Comparison of ENCODE assay signal across 8 cellular contexts in genomic region chr2:61469424-61470121, GRCh38. TPM values are rescaled to one million over a fixed set of nuclear protein-coding genes. Genes with fewer than 3 reads are reported as not detected.
DNase-seq lines count a peak whose midpoint lies in the region; ATAC-seq and TF ChIP-seq lines count a peak whose summit lies in the region.

No MANE protein-coding gene starts in this region.

- no peaks in the 10 kb centered on the region for H3K9me3 ChIP-seq in ectodermal cell (ENCODE audit: control insufficient read depth, low read length)

- H3K4me3 Mint-ChIP-seq in natural killer cell: peak overlapping the region; percentile 96

- no peaks in the 10 kb centered on the region for H3K27me3 ChIP-seq in ectodermal cell (ENCODE audit: control insufficient read depth, insufficient read depth, low read length, poor library complexity, severe bottlenecking)

- peak overlapping the region; percentile 91 to 95 for H3K27ac Mint-ChIP-seq in natural killer cell

- ATAC-seq in natural killer cell: no peak
- no peak for ATAC-seq in GM18858 (IDR thresholded peaks at IDR 0.05; ENCODE audit: unreplicated experiment)
- ATAC-seq in HG03432 (IDR thresholded peaks at IDR 0.05; ENCODE audit: unreplicated experiment): no peak

- no peaks in the 10 kb centered on the region for H3K36me3 Mint-ChIP-seq in natural killer cell

- intact Hi-C loops in natural killer cell (cut with micrococcal nuclease): loop anchor here (1.0 kb wide), 1 partner anchor 43 kb away; no protein-coding TSS in a partner anchor

- peak overlapping the region; percentile 87 for H3K27ac ChIP-seq in ectodermal cell (ENCODE audit: insufficient read depth, low read depth, low read length, poor library complexity, severe bottlenecking)

- TF ChIP-seq CTCF in NB4 (IDR thresholded peaks at IDR 0.05; ENCODE audit: low read depth, low read length) (no peak), natural killer cell (IDR thresholded peaks at IDR 0.05) (no peak)

- DNase-seq in EL (peak; percentile 15), NB4 (ENCODE audit: low read depth) (no peak), natural killer cell (no peak), NCI-H345 (lab: John Stamatoyannopoulos, UW) (no peak)
- no peak for DNase-seq in stimulated activated CD8-positive, alpha-beta memory T cell treated with anti-CD3 and anti-CD28 coated beads, Interleukin-4, amount 100 ng/mL, for 48 hours

- H3K9me3 Mint-ChIP-seq in natural killer cell: no peaks in the 10 kb centered on the region

- no peak for TF ChIP-seq POLR2A in NB4 (IDR thresholded peaks at IDR 0.05; ENCODE audit: extremely low read depth, insufficient read length)

- peaks cover 35 to 37% of the 10 kb centered on the region in 2 donors for H3K4me1 Mint-ChIP-seq in natural killer cell

- H3K4me3 ChIP-seq in NB4 (ENCODE audit: low read depth, low read length) (peak overlapping the region; percentile 71), ectodermal cell (ENCODE audit: insufficient read depth, low read depth, low read length) (peak overlapping the region; percentile 69)

- H3K27me3 Mint-ChIP-seq in natural killer cell (ENCODE audit: low read depth in 2 of 2): no peaks in the 10 kb centered on the region

- WGBS in ectodermal cell, 2 experiments: 19 to 20% methylated on average over 1 to 6 of the region's 8 CpGs

- H3K4me1 ChIP-seq in ectodermal cell (ENCODE audit: control insufficient read depth, insufficient read depth, low read length): no peaks in the 10 kb centered on the region

- H3K36me3 ChIP-seq in ectodermal cell (ENCODE audit: control insufficient read depth, insufficient read depth, low read length): no peaks in the 10 kb centered on the region

RNA-seq across cellular contexts. Expression of gene USP34, which starts 1.3 kb away (rescaled TPM):
- 67.9 TPM for polyA plus RNA-seq in ectodermal cell (2013, experiment 1 of 4)
- polyA plus RNA-seq in ectodermal cell (2013, experiment 2 of 4): 75.8 TPM
- 57.7 TPM for polyA plus RNA-seq in ectodermal cell (2013, experiment 3 of 4)
- 68.5 TPM for polyA plus RNA-seq in ectodermal cell (2013, experiment 4 of 4)
- 100 to 1,000 TPM; 184 to 204 (median 199) TPM for total RNA-seq in natural killer cell
